33 cellular contexts compared by ENCODE assay signal in the genomic region with DNA sequence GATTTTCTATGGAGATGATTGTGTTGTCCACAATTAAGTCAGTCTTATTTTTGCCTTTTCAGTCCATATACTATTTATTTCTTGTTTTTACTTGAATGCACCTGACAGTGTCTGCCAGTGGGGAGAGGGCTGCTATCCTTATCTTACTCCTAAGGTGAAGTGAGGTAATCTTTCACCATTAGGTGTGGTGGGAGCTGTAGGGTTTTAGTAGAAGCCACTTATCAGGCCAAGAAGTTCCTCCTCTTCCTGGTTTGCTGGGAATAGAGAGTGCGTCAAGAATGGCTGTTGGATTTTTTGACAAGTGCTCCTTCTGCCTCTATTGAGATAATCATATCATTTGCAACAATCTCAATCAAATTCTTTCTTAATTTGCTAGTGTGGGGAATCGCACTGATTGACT.
A peak's percentile ranks its signal among the peaks of the same experiment; 100 is the strongest.
DNase-seq lines count a peak whose midpoint lies in the region; ATAC-seq and TF ChIP-seq lines count a peak whose summit lies in the region.
"Had no signal": no experiment of that assay in that cellular context is flagged by ENCODE, and none has a peak within 500 bp of the region (broad histone marks: within the 10 kb centered on the region; RNA-seq: fewer than 3 reads in every experiment).

No MANE protein-coding gene starts in this region.

- H3K27me3 Mint-ChIP-seq in endodermal cell (ENCODE audit: insufficient read depth), result peaks cover 83% of the 10 kb centered on the region
- H3K27me3 Mint-ChIP-seq in stimulated activated memory B cell treated with anti-CD40 and anti-IgM and Interleukin-4, amounts not matched to agents 10 μg/mL and 1 μg/mL and 100 μg/mL, for 72 hours, result no peaks in the 10 kb centered on the region
- H3K27me3 Mint-ChIP-seq: B cell; CD4-positive, alpha-beta memory T cell; CD4-positive, alpha-beta T cell; CD4-positive, CD25-positive, alpha-beta regulatory T cell had no signal

- H3K4me3 Mint-ChIP-seq in endodermal cell, result no peak overlapping the region
- no peak overlapping the region for H3K4me3 Mint-ChIP-seq in stimulated activated memory B cell treated with anti-CD40 and anti-IgM and Interleukin-4, amounts not matched to agents 10 μg/mL and 1 μg/mL and 100 μg/mL, for 72 hours
- H3K4me3 Mint-ChIP-seq: B cell; CD14-positive monocyte; CD4-positive, alpha-beta memory T cell; CD4-positive, alpha-beta T cell; CD4-positive, CD25-positive, alpha-beta regulatory T cell; CD8-positive, alpha-beta memory T cell; CD8-positive, alpha-beta T cell had no signal

- 88 to 92% methylated on average over 1 to 2 of the region's 2 CpGs for whole genome bisulfite sequencing in endodermal cell (ENCODE audit: insufficient coverage in 1 of 2, insufficient read length in 1 of 2), 2 experiments

- no peaks in the 10 kb centered on the region for H4K20me1 ChIP-seq in osteoblast (ENCODE audit: insufficient read depth, low read length)
- H4K20me1 ChIP-seq: BLaER1; BLaER1 treated with 17β-estradiol and CSF1 and Interleukin-3, amounts not matched to agents 10 nM and 100 nM had no signal

- H3K36me3 Mint-ChIP-seq in endodermal cell (ENCODE audit: low read depth), result no peaks in the 10 kb centered on the region
- H3K36me3 Mint-ChIP-seq in stimulated activated memory B cell treated with anti-CD40 and anti-IgM and Interleukin-4, amounts not matched to agents 10 μg/mL and 1 μg/mL and 100 μg/mL, for 72 hours, result peaks cover 31% of the 10 kb centered on the region
- H3K36me3 Mint-ChIP-seq: CD8-positive, alpha-beta memory T cell had no signal

- no peak overlapping the region for H3K4me2 ChIP-seq in osteoblast (ENCODE audit: insufficient read depth, low read length)
- H3K4me2 ChIP-seq: A549 had no signal

- H3K27ac Mint-ChIP-seq in endodermal cell, result no peak overlapping the region
- H3K27ac Mint-ChIP-seq in stimulated activated memory B cell treated with anti-CD40 and anti-IgM and Interleukin-4, amounts not matched to agents 10 μg/mL and 1 μg/mL and 100 μg/mL, for 72 hours, result no peak overlapping the region
- H3K27ac Mint-ChIP-seq: B cell; CD4-positive, alpha-beta T cell; CD4-positive, CD25-positive, alpha-beta regulatory T cell; CD8-positive, alpha-beta memory T cell; CD8-positive, alpha-beta T cell had no signal

- H3K27ac ChIP-seq in endodermal cell (ENCODE audit: low read depth, low read length) (no peak overlapping the region), left lung (no peak overlapping the region), osteoblast (ENCODE audit: low read depth, low read length) (no peak overlapping the region)
- H3K27ac ChIP-seq: 22Rv1, A549, C4-2B had no signal

- no peak for TF ChIP-seq CTCF in endodermal cell (conservative IDR thresholded peaks at IDR 0.05)
- no peak for TF ChIP-seq CTCF in left lung (IDR thresholded peaks at IDR 0.05)
- no peak for TF ChIP-seq CTCF in osteoblast (IDR thresholded peaks at IDR 0.05; ENCODE audit: extremely low read depth, low read depth, low read length)

- ATAC-seq in left lung (peak; percentile 50), HG03135 (IDR thresholded peaks at IDR 0.05; ENCODE audit: unreplicated experiment) (no peak)
- ATAC-seq in stimulated activated memory B cell treated with anti-CD40 and anti-IgM and Interleukin-4, amounts not matched to agents 10 μg/mL and 1 μg/mL and 100 μg/mL, for 72 hours, result no peak
- ATAC-seq: A549; CD8-positive, alpha-beta T cell had no signal

- intact Hi-C loops in left lung (cut with DNase I), result no loop called here

- H3K27me3 ChIP-seq in endodermal cell (ENCODE audit: control insufficient read depth, insufficient read depth, low read length, poor library complexity, severe bottlenecking), result peaks cover 26% of the 10 kb centered on the region
- H3K27me3 ChIP-seq in left lung, result no peaks in the 10 kb centered on the region
- H3K27me3 ChIP-seq in osteoblast (ENCODE audit: insufficient read depth, low read length), result peaks cover 26% of the 10 kb centered on the region
- H3K27me3 ChIP-seq: BE2C; BLaER1; BLaER1 treated with 17β-estradiol and CSF1 and Interleukin-3, amounts not matched to agents 10 nM and 100 nM had no signal

- no peaks in the 10 kb centered on the region for H3K79me2 ChIP-seq in osteoblast (ENCODE audit: insufficient read depth, low read length)

- no peaks in the 10 kb centered on the region for H3K36me3 ChIP-seq in endodermal cell (ENCODE audit: control insufficient read depth, insufficient read depth, low read length)
- H3K36me3 ChIP-seq in left lung, result no peaks in the 10 kb centered on the region
- no peaks in the 10 kb centered on the region for H3K36me3 ChIP-seq in osteoblast (ENCODE audit: insufficient read depth, low read length)
- H3K36me3 ChIP-seq: BE2C, BLaER1 had no signal

- H3K9ac ChIP-seq in endodermal cell (ENCODE audit: extremely low read depth, low read length, poor library complexity, severe bottlenecking), result no peak overlapping the region
- H3K9ac ChIP-seq: BLaER1; BLaER1 treated with 17β-estradiol and CSF1 and Interleukin-3, amounts not matched to agents 10 nM and 100 nM had no signal

- H3K9me3 Mint-ChIP-seq in endodermal cell, result peaks cover 16% of the 10 kb centered on the region
- no peaks in the 10 kb centered on the region for H3K9me3 Mint-ChIP-seq in stimulated activated memory B cell treated with anti-CD40 and anti-IgM and Interleukin-4, amounts not matched to agents 10 μg/mL and 1 μg/mL and 100 μg/mL, for 72 hours
- H3K9me3 Mint-ChIP-seq: CD4-positive, alpha-beta memory T cell; CD4-positive, alpha-beta T cell; CD8-positive, alpha-beta T cell had no signal

- DNase-seq in endodermal cell (peak; percentile 13), left lung (no peak), osteoblast (ENCODE audit: insufficient read length, low spot score, missing footprints) (peak; percentile 18), NCI-H2227 treated with DMSO at 0.1 percent for 48 hours (lab: John Stamatoyannopoulos, UW) (no peak)
- DNase-seq: 8988T; ACHN; AML-193; BE2C; C1 segment of cervical spinal cord; Calu3; CD4-positive, alpha-beta memory T cell; CD4-positive, alpha-beta T cell; CD4-positive, CD25-positive, alpha-beta regulatory T cell; CD8-positive, alpha-beta T cell; COR-L47; DMS 273 treated with DMSO at 0.1 percent for 48 hours; DMS153; DMS53; DMS79; DMS79 treated with DMSO at 0.1 percent for 48 hours; DND-41; EL had no signal

- H3K9me3 ChIP-seq in endodermal cell (ENCODE audit: control insufficient read depth, low read length), result peaks cover 11% of the 10 kb centered on the region
- H3K9me3 ChIP-seq in left lung, result peaks cover 0 to 4% of the 10 kb centered on the region in 2 donors
- no peaks in the 10 kb centered on the region for H3K9me3 ChIP-seq in osteoblast (ENCODE audit: low read depth, low read length)
- H3K9me3 ChIP-seq: A549, BE2C, Caco-2 had no signal

- no peak overlapping the region for H3K4me3 ChIP-seq in endodermal cell (ENCODE audit: low read length)
- H3K4me3 ChIP-seq in left lung, result no peak overlapping the region
- no peak overlapping the region for H3K4me3 ChIP-seq in osteoblast (ENCODE audit: insufficient read depth, low read length)
- H3K4me3 ChIP-seq: A549 had no signal

- no peaks in the 10 kb centered on the region for H3K4me1 ChIP-seq in endodermal cell (ENCODE audit: control insufficient read depth, insufficient read depth, low read length)
- peaks cover 0 to 11% of the 10 kb centered on the region in 2 donors for H3K4me1 ChIP-seq in left lung
- no peaks in the 10 kb centered on the region for H3K4me1 ChIP-seq in osteoblast (ENCODE audit: insufficient read depth, low read length)
- H3K4me1 ChIP-seq: A549, BE2C, Caco-2 had no signal

- no peak overlapping the region for H2AFZ ChIP-seq in osteoblast (ENCODE audit: low read length)

- H3K4me1 Mint-ChIP-seq in endodermal cell, result peaks cover 5% of the 10 kb centered on the region
- peaks cover 52% of the 10 kb centered on the region for H3K4me1 Mint-ChIP-seq in stimulated activated memory B cell treated with anti-CD40 and anti-IgM and Interleukin-4, amounts not matched to agents 10 μg/mL and 1 μg/mL and 100 μg/mL, for 72 hours
- H3K4me1 Mint-ChIP-seq: CD8-positive, alpha-beta memory T cell had no signal

Comparison
In these comparisons a context has a peak if more than half of its experiments do, and no peak if none do; other contexts are left out.
1. DNase-seq: peak in endodermal cell (single experiment) and osteoblast (single experiment); none in left lung (0 of 2) and NCI-H2227 treated with DMSO at 0.1 percent for 48 hours (single experiment).